Comparison of ENCODE assay signal across 18 cellular contexts in genomic region chr15:78325092-78325843, GRCh38. TPM values are rescaled to one million over a fixed set of nuclear protein-coding genes. Genes with fewer than 3 reads are reported as not detected.
A peak's percentile ranks its signal among the peaks of the same experiment; 100 is the strongest.
DNase-seq lines count a peak whose midpoint lies in the region; ATAC-seq and TF ChIP-seq lines count a peak whose summit lies in the region.
"Had no signal": no experiment of that assay in that cellular context is flagged by ENCODE, and none has a peak within 500 bp of the region (broad histone marks: within the 10 kb centered on the region; RNA-seq: fewer than 3 reads in every experiment).

No MANE protein-coding gene starts in this region.

- no peak overlapping the region for H3K27ac Mint-ChIP-seq in activated naive CD4-positive, alpha-beta T cell treated with anti-CD3 and anti-CD28 coated beads, Interleukin-2, amount 50 U/mL, for 72 hours
- H3K27ac Mint-ChIP-seq: memory B cell had no signal

- peaks cover 15% of the 10 kb centered on the region for H3K4me1 ChIP-seq in hepatocyte (ENCODE audit: insufficient read depth)

- no peak for ATAC-seq in GM18520 (IDR thresholded peaks at IDR 0.05; ENCODE audit: unreplicated experiment)
- no peak for ATAC-seq in activated naive CD4-positive, alpha-beta T cell treated with anti-CD3 and anti-CD28 coated beads, Interleukin-2, amount 50 U/mL, for 72 hours

- WGBS in hepatocyte (ENCODE audit: low lambda C conversion rate, missing lambda C conversion rate) = 53% methylated on average over 7 of the region's 7 CpGs

- no peaks in the 10 kb centered on the region for H3K79me2 ChIP-seq in hepatocyte

- no peaks in the 10 kb centered on the region for H3K36me3 ChIP-seq in hepatocyte (replicated peaks; ENCODE audit: insufficient read depth, low read depth)
- H3K36me3 ChIP-seq: cardiac muscle cell had no signal

- H3K9me3 Mint-ChIP-seq in activated naive CD4-positive, alpha-beta T cell treated with anti-CD3 and anti-CD28 coated beads, Interleukin-2, amount 50 U/mL, for 72 hours = no peaks in the 10 kb centered on the region
- H3K9me3 Mint-ChIP-seq: memory B cell had no signal

- no peaks in the 10 kb centered on the region for H3K9me2 ChIP-seq in hepatocyte (replicated peaks; ENCODE audit: insufficient read depth)

- H3K9me3 ChIP-seq in hepatocyte (ENCODE audit: low read depth) = no peaks in the 10 kb centered on the region

- no peak overlapping the region for H2AFZ ChIP-seq in hepatocyte

- H3K36me3 Mint-ChIP-seq in activated naive CD4-positive, alpha-beta T cell treated with anti-CD3 and anti-CD28 coated beads, Interleukin-2, amount 50 U/mL, for 72 hours = no peaks in the 10 kb centered on the region
- H3K36me3 Mint-ChIP-seq: memory B cell had no signal

- H4K20me1 ChIP-seq in hepatocyte (ENCODE audit: insufficient read depth, poor library complexity, severe bottlenecking) = no peaks in the 10 kb centered on the region

- H3K27me3 ChIP-seq in hepatocyte = no peaks in the 10 kb centered on the region
- H3K27me3 ChIP-seq: cardiac muscle cell had no signal

- DNase-seq in AG08395 (ENCODE audit: low spot score) = peak; percentile 42
- DNase-seq in HuH-7.5 (ENCODE audit: low spot score) = peak; percentile 49
- peak; percentile 70 for DNase-seq in choroid plexus epithelial cell (ENCODE audit: low read depth)
- peak; percentile 63 for DNase-seq in hepatocyte (ENCODE audit: low spot score)
- no peak for DNase-seq in hepatic stellate cell (ENCODE audit: low spot score)
- no peak for DNase-seq in activated naive CD4-positive, alpha-beta T cell treated with anti-CD3 and anti-CD28 coated beads, Interleukin-2, amount 50 U/mL, for 72 hours (ENCODE audit: low spot score in 2 of 2)
- no peak for DNase-seq in NCI-H748 (lab: John Stamatoyannopoulos, UW; ENCODE audit: unreplicated experiment)
- DNase-seq: activated CD8-positive, alpha-beta memory T cell treated with anti-CD3 and anti-CD28 coated beads for 24 hours; activated gamma-delta T cell; Calu3; NCI-H1048; NCI-H2171 had no signal

- peak overlapping the region; percentile 70 for H3K27ac ChIP-seq in hepatocyte
- H3K27ac ChIP-seq: cardiac muscle cell had no signal

- H3K4me2 ChIP-seq in hepatocyte = no peak overlapping the region

- TF ChIP-seq CTCF in choroid plexus epithelial cell (conservative IDR thresholded peaks at IDR 0.05; ENCODE audit: low read depth, low read length) = no peak
- no peak for TF ChIP-seq CTCF in hepatocyte (IDR thresholded peaks at IDR 0.05; ENCODE audit: poor library complexity)

- H3K4me3 ChIP-seq in choroid plexus epithelial cell (ENCODE audit: low read depth, low read length) = no peak overlapping the region
- no peak overlapping the region for H3K4me3 ChIP-seq in hepatocyte
- H3K4me3 ChIP-seq: cardiac muscle cell had no signal

RNA-seq across cellular contexts. Expression of gene CRABP1, which starts 14.9 kb away (rescaled TPM):
- total RNA-seq in hepatocyte = 132 and 140 TPM in 2 replicates
- polyA plus RNA-seq in hepatocyte = 153 and 179 TPM in 2 replicates
- total RNA-seq in activated naive CD4-positive, alpha-beta T cell treated with anti-CD3 and anti-CD28 coated beads, Interleukin-2, amount 50 U/mL, for 72 hours = 1 to 10 TPM in 1 of 2 donors, not detected in 1; 1.7 TPM
- total RNA-seq: Calu3, osteoblast, subcutaneous adipose tissue had no signal
- polyA plus RNA-seq: AG04450 had no signal

RNA-seq across cellular contexts. Expression of gene SKIC8, which starts 25.9 kb away (rescaled TPM):
- 60.6 and 69.5 TPM in 2 replicates for total RNA-seq in hepatocyte
- polyA plus RNA-seq in hepatocyte = 64.9 and 70.2 TPM in 2 replicates
- total RNA-seq in activated naive CD4-positive, alpha-beta T cell treated with anti-CD3 and anti-CD28 coated beads, Interleukin-2, amount 50 U/mL, for 72 hours = 10 to 100 TPM; 52.3 to 54.1 TPM

Comparison
In these comparisons a context has a peak if more than half of its experiments do, and no peak if none do; other contexts are left out.
1. DNase-seq: peak in AG08395 (single experiment), HuH-7.5 (single experiment), choroid plexus epithelial cell (single experiment) and hepatocyte (single experiment); none in hepatic stellate cell (single experiment), activated naive CD4-positive, alpha-beta T cell treated with anti-CD3 and anti-CD28 coated beads, Interleukin-2, amount 50 U/mL, for 72 hours (0 of 2) and NCI-H748 (single experiment).
2. RNA of gene CRABP1, which starts 14.9 kb away (total RNA-seq): 132 to 140 TPM in hepatocyte; 1.7 TPM in activated naive CD4-positive, alpha-beta T cell treated with anti-CD3 and anti-CD28 coated beads, Interleukin-2, amount 50 U/mL, for 72 hours; every median in the first group is over 10 times any median in the second.